In the genomic region with DNA sequence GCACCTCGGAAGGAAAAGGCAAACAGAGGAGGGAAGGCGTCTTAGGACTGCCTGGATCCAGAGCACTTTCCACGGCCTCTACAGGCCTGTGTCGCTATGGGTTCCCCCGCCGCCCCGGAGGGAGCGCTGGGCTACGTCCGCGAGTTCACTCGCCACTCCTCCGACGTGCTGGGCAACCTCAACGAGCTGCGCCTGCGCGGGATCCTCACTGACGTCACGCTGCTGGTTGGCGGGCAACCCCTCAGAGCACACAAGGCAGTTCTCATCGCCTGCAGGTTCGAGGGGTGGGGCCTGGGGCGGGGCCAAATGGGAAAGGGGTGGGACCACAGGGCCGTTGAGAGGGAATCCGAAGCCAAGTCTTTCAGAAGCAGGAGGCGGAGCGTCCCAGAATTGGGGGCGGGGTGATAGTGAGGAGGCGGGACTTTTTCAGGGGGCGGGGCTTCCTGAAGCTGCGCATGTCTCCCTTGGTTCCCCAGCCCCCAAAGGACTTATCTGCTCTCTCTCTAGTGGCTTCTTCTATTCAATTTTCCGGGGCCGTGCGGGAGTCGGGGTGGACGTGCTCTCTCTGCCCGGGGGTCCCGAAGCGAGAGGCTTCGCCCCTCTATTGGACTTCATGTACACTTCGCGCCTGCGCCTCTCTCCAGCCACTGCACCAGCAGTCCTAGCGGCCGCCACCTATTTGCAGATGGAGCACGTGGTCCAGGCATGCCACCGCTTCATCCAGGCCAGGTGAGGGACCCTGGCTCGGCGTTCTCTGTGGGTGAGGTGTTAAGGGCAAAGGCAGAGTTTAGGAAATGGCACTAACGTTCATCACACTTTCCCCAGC, we compare ENCODE assay signal across 8 cellular contexts. TPM values are rescaled to one million over a fixed set of nuclear protein-coding genes. Genes with fewer than 3 reads are reported as not detected.
DNase-seq lines count a peak whose midpoint lies in the region; ATAC-seq and TF ChIP-seq lines count a peak whose summit lies in the region.

No MANE protein-coding gene starts in this region.

- POLR2A ChIA-PET in AG04449 (lab: Yijun Ruan, JAX) (no interaction called here), HEK293T (lab: Yijun Ruan, JAX) (interaction anchor here (1.2 kb wide), 1 partner anchor 12 kb away, joined by 4 read pairs; the partner anchor contains the start of gene SLC16A13)

- H3K4me1 Mint-ChIP-seq in T-helper 17 cell, result peaks cover 32% of the 10 kb centered on the region

- H3K9me3 ChIP-seq in T-helper 17 cell (ENCODE audit: control insufficient read depth, low read length, poor library complexity, severe bottlenecking) (no peaks in the 10 kb centered on the region), adrenal gland (replicated peaks in 1 of 3) (no peaks in the 10 kb centered on the region), left ventricle myocardium inferior (replicated peaks) (no peaks in the 10 kb centered on the region), thymus (ENCODE audit: control insufficient read depth) (no peaks in the 10 kb centered on the region)

- CTCF ChIA-PET in AG04449 (lab: Yijun Ruan, JAX), result interaction anchor here (0.6 to 8.5 kb wide), 7 partner anchors 9 to 273 kb away, joined by 3 to 145 read pairs (median 12); a partner anchor contains a TSS
- CTCF ChIA-PET in HEK293T (lab: Yijun Ruan, JAX), result no interaction called here

- intact Hi-C loops in adrenal gland (cut with DNase I), result loop anchor here in 1 of 2 donors (5.0 kb wide), 1 partner anchor 111 kb away; no protein-coding TSS in a partner anchor
- intact Hi-C loops in left ventricle myocardium inferior (cut with micrococcal nuclease), result no loop called here
- intact Hi-C loops in posterior cingulate gyrus (cut with DNase I), result loop anchor here (5.0 kb wide), 2 partner anchors 111 to 181 kb away; no protein-coding TSS in a partner anchor

- DNase-seq in AG04449 (ENCODE audit: low read depth, low spot score), result no peak
- peak; percentile 95 for DNase-seq in HEK293T (ENCODE audit: extremely low spot score)
- DNase-seq in T-helper 17 cell, result peak; percentile 91 to 96 (median 95)
- DNase-seq in adrenal gland, result peak; percentile 93 to 98 (median 96)
- peak; percentile 91 for DNase-seq in left ventricle myocardium inferior
- peak in 8 of 10 donors; percentile 65 to 96 (median 76) for DNase-seq in posterior cingulate gyrus

- H3K36me3 ChIP-seq in adrenal gland (replicated peaks in 1 of 2), result no peaks in the 10 kb centered on the region
- peaks cover 4% of the 10 kb centered on the region for H3K36me3 ChIP-seq in left ventricle myocardium inferior
- H3K36me3 ChIP-seq in thymus (ENCODE audit: control insufficient read depth, insufficient read depth), result no peaks in the 10 kb centered on the region

- peak overlapping the region; percentile 90 for H3K4me3 Mint-ChIP-seq in T-helper 17 cell

- H3K27me3 Mint-ChIP-seq in T-helper 17 cell, result no peaks in the 10 kb centered on the region

- ATAC-seq in T-helper 17 cell, result peak; percentile 85
- ATAC-seq in HG02623 (IDR thresholded peaks at IDR 0.05; ENCODE audit: unreplicated experiment), result no peak

- no peaks in the 10 kb centered on the region for H3K36me3 Mint-ChIP-seq in T-helper 17 cell (ENCODE audit: low read depth)

- 29 to 61% (median 38%) methylated on average over 27 to 51 of the region's 51 CpGs for WGBS in adrenal gland, 4 donors
- WGBS in thymus, result 44% methylated on average over 51 of the region's 51 CpGs

- H3K4me3 ChIP-seq in AG04449 (ENCODE audit: low read depth, low read length) (peak overlapping the region; percentile 12; the same call in 1 of the 2 replicates), adrenal gland (peak overlapping the region in 1 of 4 donors; percentile 23), left ventricle myocardium inferior (peak overlapping the region; percentile 68), thymus (ENCODE audit: low read length) (peak overlapping the region; percentile 14)

- H3K27me3 ChIP-seq in adrenal gland, result no peaks in the 10 kb centered on the region
- H3K27me3 ChIP-seq in left ventricle myocardium inferior (ENCODE audit: low read depth), result peaks cover 20% of the 10 kb centered on the region
- peaks cover 30% of the 10 kb centered on the region for H3K27me3 ChIP-seq in thymus (ENCODE audit: control insufficient read depth, insufficient read depth)

- peaks cover 6 to 13% of the 10 kb centered on the region in 2 donors for H3K4me1 ChIP-seq in adrenal gland (replicated peaks in 1 of 2)
- peaks cover 91% of the 10 kb centered on the region for H3K4me1 ChIP-seq in left ventricle myocardium inferior
- H3K4me1 ChIP-seq in thymus (ENCODE audit: control insufficient read depth, insufficient read depth, low read length), result peaks cover 4% of the 10 kb centered on the region

- peak; percentile 63 to 73 for TF ChIP-seq POLR2A in adrenal gland (IDR thresholded peaks at IDR 0.05)

- peak overlapping the region; percentile 100 for H3K27ac Mint-ChIP-seq in T-helper 17 cell

- peak overlapping the region; percentile 27 to 85 (median 56) for H3K27ac ChIP-seq in adrenal gland
- peak overlapping the region; percentile 99 for H3K27ac ChIP-seq in left ventricle myocardium inferior (replicated peaks)
- no peak overlapping the region for H3K27ac ChIP-seq in thymus (ENCODE audit: low read depth)

- TF ChIP-seq CTCF in AG04449 (IDR thresholded peaks at IDR 0.05; ENCODE audit: insufficient read depth, low read length, missing control alignments) (no peak), adrenal gland (IDR thresholded peaks at IDR 0.05) (no peak), left ventricle myocardium inferior (IDR thresholded peaks at IDR 0.05; ENCODE audit: borderline replicate concordance) (no peak)

TF ChIP-seq in HEK293T, 16 proteins besides CTCF, POLR2A, EP300 and RAD21:
- TF ChIP-seq ELF4 (IDR thresholded peaks at IDR 0.05), result no peak
- peak; percentile 96 for TF ChIP-seq L3MBTL2 (conservative IDR thresholded peaks at IDR 0.05)

RNA-seq across cellular contexts. Expression of gene BCL6B, which starts 0.9 kb away (rescaled TPM):
- total RNA-seq in T-helper 17 cell, result under 1 TPM in 1 of 2 donors, not detected in 1; 0.17 TPM
- 10 to 100 TPM in 3 of 8 donors, 1 to 10 TPM in 5; 2.9 to 17.0 (median 8.8) TPM for total RNA-seq in adrenal gland
- polyA plus RNA-seq in adrenal gland, result 10 to 100 TPM in 1 of 3 donors, 1 to 10 TPM in 2; 3.2 to 14.2 (median 9.3) TPM
- 13.7 TPM for total RNA-seq in left ventricle myocardium inferior
- polyA plus RNA-seq in thymus, result 2.4 TPM

RNA-seq across cellular contexts. Expression of gene RNASEK, which starts 11.4 kb away (rescaled TPM):
- total RNA-seq in T-helper 17 cell (100 to 1,000 TPM; 141 to 150 TPM), adrenal gland (100 to 1,000 TPM; 206 to 799 (median 570) TPM), left ventricle myocardium inferior (174 TPM)
- polyA plus RNA-seq in adrenal gland (100 to 1,000 TPM; 363 to 770 (median 435) TPM), thymus (368 TPM)

RNA-seq across cellular contexts. Expression of gene SLC16A13, which starts 12.0 kb away (rescaled TPM):
- total RNA-seq in T-helper 17 cell (1 to 10 TPM; 3.3 to 4.6 TPM), adrenal gland (1 to 10 TPM in 7 of 8 donors, under 1 TPM in 1; 0.97 to 3.2 (median 2.3) TPM), left ventricle myocardium inferior (1.4 TPM)
- polyA plus RNA-seq in adrenal gland (1 to 10 TPM in 2 of 3 donors, under 1 TPM in 1; 0.84 to 3.1 (median 1.3) TPM), thymus (2.5 TPM)

RNA-seq across cellular contexts. Expression of gene SLC16A11, which starts 20.1 kb away (rescaled TPM):
- total RNA-seq in T-helper 17 cell (under 1 TPM in 1 of 2 donors, not detected in 1; 0.40 TPM), adrenal gland (1 to 10 TPM in 2 of 8 donors, under 1 TPM in 4, not detected in 2; 0.18 to 1.1 (median 0.62) TPM), left ventricle myocardium inferior (0.38 TPM)
- polyA plus RNA-seq in adrenal gland (1 to 10 TPM in 2 of 3 donors, not detected in 1; 1.1 to 3.0 TPM), thymus (7.4 TPM)

RNA-seq across cellular contexts. Expression of gene ALOX12, which starts 27.9 kb away (rescaled TPM):
- 10 to 100 TPM in 1 of 2 donors, 1 to 10 TPM in 1; 1.2 to 32.0 TPM for total RNA-seq in T-helper 17 cell
- total RNA-seq in adrenal gland, result under 1 TPM in 1 of 8 donors, not detected in 7; 0.23 TPM
- polyA plus RNA-seq in adrenal gland, result under 1 TPM in 1 of 3 donors, not detected in 2; 0.16 TPM
- not detected for total RNA-seq in left ventricle myocardium inferior
- polyA plus RNA-seq in thymus, result 0.32 TPM
